In genomic region chr6:158049055-158050028, GRCh38 we compare ENCODE assay signal across 18 cellular contexts.
DNase-seq lines count a peak whose midpoint lies in the region; ATAC-seq and TF ChIP-seq lines count a peak whose summit lies in the region.
"Had no signal": no experiment of that assay in that cellular context is flagged by ENCODE, and none has a peak within 500 bp of the region (broad histone marks: within the 10 kb centered on the region; RNA-seq: fewer than 3 reads in every experiment).

No MANE protein-coding gene starts in this region.

- H2BK12ac ChIP-seq in trophoblast cell (ENCODE audit: low read length): no peak overlapping the region

- H3K36me3 ChIP-seq in SK-N-SH (replicated peaks in 1 of 2; ENCODE audit: control insufficient read depth in 1 of 2, insufficient read depth in 2 of 2, low read length in 1 of 2): peaks cover 4 to 45% of the 10 kb centered on the region in 2 experiments
- H3K36me3 ChIP-seq in IMR-90 (ENCODE audit: control insufficient read depth, insufficient read depth, low read length): peaks cover 29% of the 10 kb centered on the region
- peaks cover 4 to 13% of the 10 kb centered on the region in 2 experiments for H3K36me3 ChIP-seq in trophoblast cell (ENCODE audit: control insufficient read depth in 1 of 2, insufficient read depth in 2 of 2, low read length in 2 of 2)
- H3K36me3 ChIP-seq: HAP-1 had no signal

- H3K23ac ChIP-seq in IMR-90 (ENCODE audit: low read depth, low read length): peak overlapping the region; percentile 74
- H3K23ac ChIP-seq in trophoblast cell (ENCODE audit: low read length): no peak overlapping the region

- H3K9ac ChIP-seq in SK-N-SH: no peak overlapping the region
- no peak overlapping the region for H3K9ac ChIP-seq in IMR-90 (ENCODE audit: low read depth, low read length)
- no peak overlapping the region for H3K9ac ChIP-seq in trophoblast cell (ENCODE audit: low read length)

- TF ChIP-seq CTCF in SK-N-SH (IDR thresholded peaks at IDR 0.05) (no peak), IMR-90 (conservative IDR thresholded peaks at IDR 0.05; ENCODE audit: low read depth, low read length) (no peak)

- POLR2A ChIA-PET in SK-N-SH (lab: Yijun Ruan, JAX) (no interaction called here), IMR-90 (lab: Charles Lee; ENCODE audit: unreplicated experiment) (no interaction called here)

- H2BK120ac ChIP-seq in IMR-90 (ENCODE audit: low read depth, low read length): 0 out of 2 replicates have a peak overlapping the region, but pooled peaks have one; percentile 41
- no peak overlapping the region for H2BK120ac ChIP-seq in trophoblast cell (ENCODE audit: insufficient read depth, low read length, poor library complexity)

- H2AK5ac ChIP-seq in IMR-90 (ENCODE audit: low read depth, low read length) (peak overlapping the region; percentile 20; the same call in 1 of the 2 replicates), trophoblast cell (ENCODE audit: low read length) (no peak overlapping the region)

- no peak overlapping the region; the same call in 1 of the 2 replicates for H4K91ac ChIP-seq in IMR-90 (ENCODE audit: insufficient read depth, low read depth, low read length)
- H4K91ac ChIP-seq in trophoblast cell (ENCODE audit: low read depth, low read length): no peak overlapping the region

- H3K56ac ChIP-seq in IMR-90 (ENCODE audit: extremely low read depth, insufficient read depth, low read length): no peak overlapping the region

- WGBS in SK-N-SH (ENCODE audit: low lambda C conversion rate): 81% methylated on average over 9 of the region's 17 CpGs
- 81% methylated on average over 9 of the region's 17 CpGs; no CpG with 5 or more reads in 1 of the 2 experiments for WGBS in IMR-90 (ENCODE audit: extremely low coverage in 2 of 2, insufficient read length in 1 of 2), 2 experiments
- no CpG with 5 or more reads among the region's 17 CpGs for WGBS in trophoblast cell (ENCODE audit: extremely low coverage, insufficient coverage, insufficient read length)

- H3K4me1 Mint-ChIP-seq in stimulated activated naive CD8-positive, alpha-beta T cell treated with anti-CD3 and anti-CD28 coated beads, Interleukin-15, amount 100 ng/mL, for 72 hours: peaks cover 29% of the 10 kb centered on the region

- no peak overlapping the region; the same call in 1 of the 2 replicates for H4K5ac ChIP-seq in IMR-90 (ENCODE audit: low read depth, low read length)

- no peaks in the 10 kb centered on the region for H4K20me1 ChIP-seq in SK-N-SH (ENCODE audit: insufficient read depth)
- H4K20me1 ChIP-seq in IMR-90 (ENCODE audit: insufficient read depth, low read length): no peaks in the 10 kb centered on the region

- BruUV-seq in IMR-90 (replicated peaks; lab: Mats Ljungman, UMichigan): no TSS peak

- no peak for TF ChIP-seq EP300 in SK-N-SH (IDR thresholded peaks at IDR 0.05; ENCODE audit: borderline replicate concordance in 1 of 2, low read depth in 1 of 2, low read length in 1 of 2)

- dilution Hi-C loops in IMR-90 (cut with HindIII; ENCODE audit: low sequenced_read_pairs, unreplicated experiment): no loop called here

- no peak overlapping the region for H3K4me3 ChIP-seq in SK-N-SH (ENCODE audit: low read depth in 2 of 2, low read length in 1 of 2)
- H3K4me3 ChIP-seq in IMR-90 (ENCODE audit: insufficient read depth, low read depth, low read length): no peak overlapping the region
- no peak overlapping the region for H3K4me3 ChIP-seq in trophoblast cell (ENCODE audit: low read depth, low read length)
- H3K4me3 ChIP-seq: coronary artery, HAP-1, spleen, tibial artery had no signal

- peaks cover 15% of the 10 kb centered on the region for H3F3A ChIP-seq in SK-N-SH (replicated peaks; ENCODE audit: insufficient read depth)

- peak; percentile 54 for DNase-seq in SK-N-SH
- DNase-seq in IMR-90: no peak
- no peak for DNase-seq in epithelial cell of prostate (ENCODE audit: low read depth, low spot score)
- peak; percentile 96 for DNase-seq in trophoblast cell
- DNase-seq in stimulated activated naive CD8-positive, alpha-beta T cell treated with anti-CD3 and anti-CD28 coated beads, Interleukin-15, amount 100 ng/mL, for 72 hours: no peak
- DNase-seq: activated CD4-positive, CD25-positive, alpha-beta regulatory T cell treated with anti-CD3 and anti-CD28 coated beads, Interleukin-2, amount 50 U/mL, for 72 hours; activated naive CD4-positive, alpha-beta T cell treated with anti-CD3 and anti-CD28 coated beads, Interleukin-2, amount 10 ng/mL, durations not matched to agents 7 days and 5 days; C1 segment of cervical spinal cord; naive thymus-derived CD4-positive, alpha-beta T cell; NCI-H345; spleen; T-helper 2 cell had no signal

- intact Hi-C loops in IMR-90 (cut with micrococcal nuclease): no loop called here

- no peak for TF ChIP-seq POLR2A in IMR-90 (IDR thresholded peaks at IDR 0.05; ENCODE audit: low read depth, low read length)

- no peaks in the 10 kb centered on the region for H3K9me3 ChIP-seq in SK-N-SH
- no peaks in the 10 kb centered on the region for H3K9me3 ChIP-seq in IMR-90 (ENCODE audit: control insufficient read depth, insufficient read depth, low read length)
- peaks cover 8% of the 10 kb centered on the region for H3K9me3 ChIP-seq in trophoblast cell (ENCODE audit: insufficient read depth, low read depth, low read length)
- H3K9me3 ChIP-seq: HAP-1, spleen, tibial artery had no signal

- H2AFZ ChIP-seq in SK-N-SH (ENCODE audit: low read depth) (no peak overlapping the region), IMR-90 (replicated peaks; ENCODE audit: low read length, poor library complexity) (peak overlapping the region; percentile 5), trophoblast cell (ENCODE audit: insufficient read depth, low read length, poor library complexity) (no peak overlapping the region)

- H3K4ac ChIP-seq in IMR-90 (ENCODE audit: low read depth, low read length): peak overlapping the region; percentile 52
- no peak overlapping the region for H3K4ac ChIP-seq in trophoblast cell (ENCODE audit: low read depth, low read length)

- H2BK15ac ChIP-seq in IMR-90 (ENCODE audit: low read depth, low read length): 0 out of 3 replicates have a peak overlapping the region, but pooled peaks have one; percentile 8

- H3K4me2 ChIP-seq in SK-N-SH (no peak overlapping the region), IMR-90 (ENCODE audit: low read depth, low read length) (no peak overlapping the region), trophoblast cell (ENCODE audit: low read length) (no peak overlapping the region)

- CTCF ChIA-PET in SK-N-SH (lab: Yijun Ruan, JAX): interaction anchor here (1.1 to 2.5 kb wide), 3 partner anchors 13 to 292 kb away, joined by 4 to 20 read pairs (median 7); no protein-coding TSS in a partner anchor
- CTCF ChIA-PET in IMR-90 (lab: Yijun Ruan, JAX): no interaction called here

- H3K27ac ChIP-seq in SK-N-SH (ENCODE audit: low read depth in 2 of 2, low read length in 1 of 2) (no peak overlapping the region), IMR-90 (ENCODE audit: insufficient read depth, low read length) (no peak overlapping the region), epithelial cell of prostate (peak overlapping the region; percentile 46), trophoblast cell (ENCODE audit: low read depth, low read length) (peak overlapping the region; percentile 19)
- H3K27ac ChIP-seq: coronary artery, spleen, tibial artery had no signal

- H3K4me1 ChIP-seq in SK-N-SH (ENCODE audit: control insufficient read depth in 1 of 2, insufficient read depth in 2 of 2, low read depth in 1 of 2, low read length in 1 of 2) (no peaks in the 10 kb centered on the region; a peak in 1 of 4 replicates), IMR-90 (ENCODE audit: control insufficient read depth, insufficient read depth, low read length) (peaks cover 8% of the 10 kb centered on the region), trophoblast cell (ENCODE audit: control insufficient read depth in 1 of 2, insufficient read depth in 2 of 2, low read length in 2 of 2) (peaks cover 14 to 22% of the 10 kb centered on the region in 2 experiments)
- H3K4me1 ChIP-seq: HAP-1, spleen had no signal

- no peaks in the 10 kb centered on the region for H3K9me2 ChIP-seq in SK-N-SH

- H3K79me2 ChIP-seq in SK-N-SH (ENCODE audit: insufficient read depth) (peaks cover 53% of the 10 kb centered on the region), trophoblast cell (ENCODE audit: control insufficient read depth, insufficient read depth, low read length, poor library complexity) (no peaks in the 10 kb centered on the region)

- in situ Hi-C loops in IMR-90 (cut with MboI; ENCODE audit: low sequenced_read_pairs): no loop called here

- H2BK5ac ChIP-seq in IMR-90 (ENCODE audit: low read depth, low read length, poor library complexity, severe bottlenecking) (peak overlapping the region; percentile 16), trophoblast cell (ENCODE audit: low read depth, low read length, poor library complexity) (no peak overlapping the region)

- peak overlapping the region; percentile 46 for H2AK9ac ChIP-seq in IMR-90 (replicated peaks; ENCODE audit: low read depth, low read length, poor library complexity)

- no peak for ATAC-seq in SK-N-SH treated with all-trans-retinoic acid at 6 μM for 48 hours
- ATAC-seq in IMR-90 (ENCODE audit: low read depth): no peak
- no peak for ATAC-seq in stimulated activated naive CD8-positive, alpha-beta T cell treated with anti-CD3 and anti-CD28 coated beads, Interleukin-15, amount 100 ng/mL, for 72 hours
- ATAC-seq in GM19328 (IDR thresholded peaks at IDR 0.05; ENCODE audit: unreplicated experiment): no peak
- ATAC-seq in GM21526 (IDR thresholded peaks at IDR 0.05; ENCODE audit: low FRiP score, unreplicated experiment): no peak
- ATAC-seq: naive thymus-derived CD4-positive, alpha-beta T cell had no signal

- peak overlapping the region; percentile 31; the same call in 1 of the 2 replicates for H2BK20ac ChIP-seq in IMR-90 (ENCODE audit: low read depth, low read length)

- H3K79me1 ChIP-seq in IMR-90 (ENCODE audit: low read depth in 1 of 2, low read length in 2 of 2): peaks cover 37 to 76% of the 10 kb centered on the region in 2 experiments
- H3K79me1 ChIP-seq in trophoblast cell (ENCODE audit: low read length): peaks cover 3% of the 10 kb centered on the region

- no peak for TF ChIP-seq RAD21 in SK-N-SH (IDR thresholded peaks at IDR 0.05; ENCODE audit: low read length)
- no peak for TF ChIP-seq RAD21 in IMR-90 (IDR thresholded peaks at IDR 0.05; ENCODE audit: low read length)

- H3K27ac Mint-ChIP-seq in stimulated activated naive CD8-positive, alpha-beta T cell treated with anti-CD3 and anti-CD28 coated beads, Interleukin-15, amount 100 ng/mL, for 72 hours: no peak overlapping the region
- H3K27ac Mint-ChIP-seq: activated naive CD4-positive, alpha-beta T cell treated with anti-CD3 and anti-CD28 coated beads, Interleukin-2, amount 10 ng/mL, durations not matched to agents 7 days and 5 days had no signal

- H3K18ac ChIP-seq in IMR-90 (ENCODE audit: low read depth, low read length) (no peak overlapping the region), trophoblast cell (ENCODE audit: low read length) (peak overlapping the region; percentile 8)

- H3K14ac ChIP-seq in IMR-90 (replicated peaks; ENCODE audit: low read depth, low read length): peak overlapping the region; percentile 54
- H3K14ac ChIP-seq in trophoblast cell (ENCODE audit: low read length): no peak overlapping the region

- H3K27me3 ChIP-seq in SK-N-SH (ENCODE audit: insufficient read depth): no peaks in the 10 kb centered on the region
- H3K27me3 ChIP-seq in IMR-90 (ENCODE audit: control insufficient read depth, insufficient read depth, low read length): no peaks in the 10 kb centered on the region
- H3K27me3 ChIP-seq in trophoblast cell (ENCODE audit: insufficient read depth, low read length): no peaks in the 10 kb centered on the region
- H3K27me3 ChIP-seq: spleen, tibial artery had no signal

- no peaks in the 10 kb centered on the region for H3K27me3 Mint-ChIP-seq in stimulated activated naive CD8-positive, alpha-beta T cell treated with anti-CD3 and anti-CD28 coated beads, Interleukin-15, amount 100 ng/mL, for 72 hours
- H3K27me3 Mint-ChIP-seq: activated naive CD4-positive, alpha-beta T cell treated with anti-CD3 and anti-CD28 coated beads, Interleukin-2, amount 10 ng/mL, durations not matched to agents 7 days and 5 days; naive thymus-derived CD4-positive, alpha-beta T cell had no signal

- no peak overlapping the region for H4K12ac ChIP-seq in trophoblast cell (ENCODE audit: low read depth, low read length)

- no peak overlapping the region for H3K4me3 Mint-ChIP-seq in stimulated activated naive CD8-positive, alpha-beta T cell treated with anti-CD3 and anti-CD28 coated beads, Interleukin-15, amount 100 ng/mL, for 72 hours
- H3K4me3 Mint-ChIP-seq: activated naive CD4-positive, alpha-beta T cell treated with anti-CD3 and anti-CD28 coated beads, Interleukin-2, amount 10 ng/mL, durations not matched to agents 7 days and 5 days had no signal

- H3K9me3 Mint-ChIP-seq in stimulated activated naive CD8-positive, alpha-beta T cell treated with anti-CD3 and anti-CD28 coated beads, Interleukin-15, amount 100 ng/mL, for 72 hours: no peaks in the 10 kb centered on the region
- H3K9me3 Mint-ChIP-seq: activated naive CD4-positive, alpha-beta T cell treated with anti-CD3 and anti-CD28 coated beads, Interleukin-2, amount 10 ng/mL, durations not matched to agents 7 days and 5 days had no signal

- H4K8ac ChIP-seq in IMR-90 (ENCODE audit: low read depth in 2 of 2, low read length in 2 of 2) (peak overlapping the region in 1 of 2 experiments; percentile 40; a peak in 1 of 4 replicates), trophoblast cell (ENCODE audit: low read depth, low read length) (no peak overlapping the region)

- peaks cover 47% of the 10 kb centered on the region for H3K9me1 ChIP-seq in IMR-90 (ENCODE audit: insufficient read depth, low read length)

Comparison
In these comparisons a context has a peak if more than half of its experiments do, and no peak if none do; other contexts are left out.
1. DNase-seq: peak in SK-N-SH (single experiment) and trophoblast cell (2 of 2); none in IMR-90 (single experiment), epithelial cell of prostate (single experiment) and stimulated activated naive CD8-positive, alpha-beta T cell treated with anti-CD3 and anti-CD28 coated beads, Interleukin-15, amount 100 ng/mL, for 72 hours (0 of 2).
2. H3K27ac ChIP-seq: peak in epithelial cell of prostate (single experiment) and trophoblast cell (single experiment); none in SK-N-SH (0 of 2) and IMR-90 (single experiment).